In genomic region chr9:99127372-99128132, GRCh38 we compare ENCODE assay signal across 9 cellular contexts. TPM values are rescaled to one million over a fixed set of nuclear protein-coding genes. Genes with fewer than 3 reads are reported as not detected.
DNase-seq lines count a peak whose midpoint lies in the region; ATAC-seq and TF ChIP-seq lines count a peak whose summit lies in the region.
"Had no signal": no experiment of that assay in that cellular context is flagged by ENCODE, and none has a peak within 500 bp of the region (broad histone marks: within the 10 kb centered on the region; RNA-seq: fewer than 3 reads in every experiment).

No MANE protein-coding gene starts in this region.

- no peak for DNase-seq in activated CD8-positive, alpha-beta memory T cell treated with anti-CD3 and anti-CD28 coated beads, Interleukin-2, amount 10 ng/mL, durations not matched to agents 7 days and 5 days
- no peak for DNase-seq in activated CD8-positive, alpha-beta memory T cell treated with anti-CD3 and anti-CD28 coated beads for 24 hours
- DNase-seq in mammary epithelial cell (peak; percentile 96), DMS 273 treated with DMSO at 0.1 percent for 48 hours (lab: John Stamatoyannopoulos, UW) (no peak), NCI-H2227 (lab: John Stamatoyannopoulos, UW; ENCODE audit: unreplicated experiment) (no peak)
- no peak for DNase-seq in activated CD8-positive, alpha-beta memory T cell treated with anti-CD3 and anti-CD28 coated beads, Interleukin-2, amount 50 U/mL, for 48 hours
- DNase-seq: heart left ventricle had no signal

- H2AFZ ChIP-seq in mammary epithelial cell (ENCODE audit: low read depth, low read length), result no peak overlapping the region

- CTCF ChIA-PET in activated CD8-positive, alpha-beta memory T cell treated with anti-CD3 and anti-CD28 coated beads, Interleukin-2, amount 10 ng/mL, durations not matched to agents 7 days and 5 days (lab: Charles Lee), result interaction anchor here (0.7 to 2.1 kb wide), 5 partner anchors 9 to 127 kb away, joined by 3 to 6 read pairs (median 4); no protein-coding TSS in a partner anchor
- CTCF ChIA-PET in mammary epithelial cell (lab: Charles Lee; ENCODE audit: low non-redundant PET), result no interaction called here

- H3K27me3 Mint-ChIP-seq in activated CD8-positive, alpha-beta memory T cell treated with anti-CD3 and anti-CD28 coated beads, Interleukin-2, amount 10 ng/mL, durations not matched to agents 7 days and 5 days, result no peaks in the 10 kb centered on the region
- H3K27me3 Mint-ChIP-seq in stimulated activated memory B cell treated with anti-CD40 and anti-IgM and Interleukin-4, amounts not matched to agents 10 μg/mL and 1 μg/mL and 100 μg/mL, for 72 hours, result no peaks in the 10 kb centered on the region

- intact Hi-C loops in mammary epithelial cell (cut with micrococcal nuclease), result loop anchor here (2.0 to 5.0 kb wide), 2 partner anchors 71 to 110 kb away; no protein-coding TSS in a partner anchor

- peaks cover 79% of the 10 kb centered on the region for H3K36me3 Mint-ChIP-seq in activated CD8-positive, alpha-beta memory T cell treated with anti-CD3 and anti-CD28 coated beads, Interleukin-2, amount 10 ng/mL, durations not matched to agents 7 days and 5 days
- H3K36me3 Mint-ChIP-seq in stimulated activated memory B cell treated with anti-CD40 and anti-IgM and Interleukin-4, amounts not matched to agents 10 μg/mL and 1 μg/mL and 100 μg/mL, for 72 hours, result peaks cover 23% of the 10 kb centered on the region

- peaks cover 7% of the 10 kb centered on the region for H3K9me3 ChIP-seq in mammary epithelial cell (replicated peaks; ENCODE audit: insufficient read depth, low read length)
- H3K9me3 ChIP-seq: heart left ventricle had no signal

- ATAC-seq in activated CD8-positive, alpha-beta memory T cell treated with anti-CD3 and anti-CD28 coated beads, Interleukin-2, amount 10 ng/mL, durations not matched to agents 7 days and 5 days, result peak; percentile 55
- peak; percentile 34 for ATAC-seq in HG03432 (IDR thresholded peaks at IDR 0.05; ENCODE audit: unreplicated experiment)
- ATAC-seq in stimulated activated memory B cell treated with anti-CD40 and anti-IgM and Interleukin-4, amounts not matched to agents 10 μg/mL and 1 μg/mL and 100 μg/mL, for 72 hours, result peak; percentile 7

- H3K27ac ChIP-seq in mammary epithelial cell (ENCODE audit: insufficient read depth, low read depth, low read length), result peak overlapping the region; percentile 96
- H3K27ac ChIP-seq: heart left ventricle had no signal

- in situ Hi-C loops in mammary epithelial cell (cut with MboI; ENCODE audit: low sequenced_read_pairs in 2 of 2), result loop anchor here (25.0 kb wide), 1 partner anchor 265 kb away; no protein-coding TSS in a partner anchor

- H3K4me2 ChIP-seq in mammary epithelial cell (ENCODE audit: insufficient read depth, low read depth, low read length), result peak overlapping the region; percentile 63

- H3K4me3 Mint-ChIP-seq in activated CD8-positive, alpha-beta memory T cell treated with anti-CD3 and anti-CD28 coated beads, Interleukin-2, amount 10 ng/mL, durations not matched to agents 7 days and 5 days, result no peak overlapping the region
- H3K4me3 Mint-ChIP-seq in stimulated activated memory B cell treated with anti-CD40 and anti-IgM and Interleukin-4, amounts not matched to agents 10 μg/mL and 1 μg/mL and 100 μg/mL, for 72 hours, result no peak overlapping the region

- no peak overlapping the region for H3K4me3 ChIP-seq in mammary epithelial cell (replicated peaks in 1 of 3; ENCODE audit: insufficient read depth in 1 of 3, low read depth in 2 of 3, low read length in 3 of 3)
- H3K4me3 ChIP-seq: heart left ventricle had no signal

- dilution Hi-C loops in mammary epithelial cell (cut with HindIII; ENCODE audit: low sequenced_read_pairs), result no loop called here

- WGBS in mammary epithelial cell (ENCODE audit: low coverage, missing lambda C conversion rate), result 35% methylated on average over 3 of the region's 3 CpGs

- peaks cover 71% of the 10 kb centered on the region for H3K79me2 ChIP-seq in mammary epithelial cell (ENCODE audit: insufficient read depth, low read length)

- BruUV-seq in mammary epithelial cell (replicated peaks; lab: Mats Ljungman, UMichigan), result TSS peak; percentile 68

- H3K36me3 ChIP-seq in mammary epithelial cell (ENCODE audit: insufficient read depth, low read length), result no peaks in the 10 kb centered on the region

- H4K20me1 ChIP-seq in mammary epithelial cell (ENCODE audit: insufficient read depth, low read length), result no peaks in the 10 kb centered on the region

- H3K9ac ChIP-seq in mammary epithelial cell (ENCODE audit: insufficient read depth, low read length), result peak overlapping the region; percentile 18

- H3K9me3 Mint-ChIP-seq in activated CD8-positive, alpha-beta memory T cell treated with anti-CD3 and anti-CD28 coated beads, Interleukin-2, amount 10 ng/mL, durations not matched to agents 7 days and 5 days (ENCODE audit: low read depth), result no peaks in the 10 kb centered on the region
- no peaks in the 10 kb centered on the region for H3K9me3 Mint-ChIP-seq in stimulated activated memory B cell treated with anti-CD40 and anti-IgM and Interleukin-4, amounts not matched to agents 10 μg/mL and 1 μg/mL and 100 μg/mL, for 72 hours

- peaks cover 48% of the 10 kb centered on the region for H3K4me1 ChIP-seq in mammary epithelial cell (ENCODE audit: insufficient read depth, low read length)

- H3K27me3 ChIP-seq in mammary epithelial cell (ENCODE audit: insufficient read depth, low read length), result no peaks in the 10 kb centered on the region
- H3K27me3 ChIP-seq: heart left ventricle had no signal

- TF ChIP-seq CTCF in mammary epithelial cell (conservative IDR thresholded peaks at IDR 0.05 in 1 of 2, IDR thresholded peaks at IDR 0.05 in 1 of 2; ENCODE audit: extremely low read depth in 1 of 2, insufficient read depth in 1 of 2, low read depth in 1 of 2, low read length in 2 of 2), result no peak

- peaks cover 66% of the 10 kb centered on the region for H3K4me1 Mint-ChIP-seq in activated CD8-positive, alpha-beta memory T cell treated with anti-CD3 and anti-CD28 coated beads, Interleukin-2, amount 10 ng/mL, durations not matched to agents 7 days and 5 days
- peaks cover 61% of the 10 kb centered on the region for H3K4me1 Mint-ChIP-seq in stimulated activated memory B cell treated with anti-CD40 and anti-IgM and Interleukin-4, amounts not matched to agents 10 μg/mL and 1 μg/mL and 100 μg/mL, for 72 hours

- peak overlapping the region; percentile 45 for H3K27ac Mint-ChIP-seq in activated CD8-positive, alpha-beta memory T cell treated with anti-CD3 and anti-CD28 coated beads, Interleukin-2, amount 10 ng/mL, durations not matched to agents 7 days and 5 days
- peak overlapping the region; percentile 61 for H3K27ac Mint-ChIP-seq in stimulated activated memory B cell treated with anti-CD40 and anti-IgM and Interleukin-4, amounts not matched to agents 10 μg/mL and 1 μg/mL and 100 μg/mL, for 72 hours

RNA-seq across cellular contexts. Expression of gene TGFBR1, which starts 22.6 kb away (rescaled TPM):
- total RNA-seq in activated CD8-positive, alpha-beta memory T cell treated with anti-CD3 and anti-CD28 coated beads, Interleukin-2, amount 10 ng/mL, durations not matched to agents 7 days and 5 days, result 10 to 100 TPM; 72.5 to 78.0 TPM
- 100 to 1,000 TPM in 1 of 2 donors, 10 to 100 TPM in 1; 48.2 to 102 TPM for total RNA-seq in mammary epithelial cell
- 20.5 TPM for polyA plus RNA-seq in mammary epithelial cell
- polyA minus RNA-seq in mammary epithelial cell, result 107 TPM
